ENCODE assay signal across 24 cellular contexts in the genomic region with DNA sequence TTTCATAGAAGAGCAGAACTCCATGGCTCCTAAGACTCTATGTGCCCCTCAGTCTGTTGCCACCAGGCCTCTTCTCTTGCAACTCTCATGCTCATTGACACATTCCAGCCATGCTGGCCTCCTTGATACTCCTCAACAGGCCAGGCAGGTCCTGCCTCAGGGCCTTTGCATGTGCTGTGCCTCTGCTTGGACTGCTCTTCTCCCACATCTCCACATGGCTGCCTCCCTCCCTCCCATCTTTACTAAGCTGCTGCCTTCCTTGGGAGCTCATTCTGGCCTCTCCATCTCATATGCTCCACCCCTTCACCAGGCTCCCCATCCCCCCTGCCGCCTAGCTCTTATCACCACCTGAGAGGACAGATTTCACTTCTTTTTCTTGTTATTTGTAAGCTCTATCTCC.
"Had no signal": no experiment of that assay in that cellular context is flagged by ENCODE, and none has a peak within 500 bp of the region (broad histone marks: within the 10 kb centered on the region; RNA-seq: fewer than 3 reads in every experiment).

No MANE protein-coding gene starts in this region.

- H3K9me3 Mint-ChIP-seq: activated naive CD4-positive, alpha-beta T cell treated with anti-CD3 and anti-CD28 coated beads, Interleukin-2, amount 50 U/mL, for 72 hours; activated T-helper 2 cell treated with anti-CD3 and anti-CD28 coated beads, Interferon-gamma antibody, Interleukin-2, Interleukin-4, amounts not matched to agents 10 μg/mL and 5 μg/mL and 100 μg/mL, durations not matched to agents 14 hours and 24 hours and 36 hours; naive thymus-derived CD4-positive, alpha-beta T cell; T-helper 2 cell treated with Interferon-gamma antibody and Interleukin-4, amounts not matched to agents 5 μg/mL and 100 μg/mL, for 36 hours had no signal

- H3K36me3 ChIP-seq: breast epithelium, spleen, tibial nerve had no signal

- H3K4me2 ChIP-seq: hepatocyte had no signal

- H3K9me3 ChIP-seq: breast epithelium, spleen, tibial nerve had no signal

- H3K27ac ChIP-seq: breast epithelium, hepatocyte, spleen, tibial nerve, VCaP had no signal

- DNase-seq: activated CD4-positive, alpha-beta T cell treated with anti-CD3 and anti-CD28 coated beads for 4 hours; activated CD4-positive, alpha-beta T cell treated with anti-CD3 and anti-CD28 coated beads, Interleukin-2, amount 50 U/mL, for 4 hours; activated T-cell treated with anti-CD3 and anti-CD28 coated beads, Interleukin-2, amount 50 U/mL, for 48 hours; central memory CD4-positive, alpha-beta T cell; dermis blood vessel endothelial cell; effector CD8-positive, alpha-beta T cell; left cardiac atrium; midbrain; naive thymus-derived CD4-positive, alpha-beta T cell; posterior cingulate gyrus; right cardiac atrium; spleen; stimulated activated naive CD4-positive, alpha-beta T cell; T-helper 1 cell had no signal

- FAIRE-seq: frontal cortex, keratinocyte, urothelium cell line had no signal

- H3K4me3 ChIP-seq: breast epithelium, hepatocyte, spleen, tibial nerve had no signal

- H3K27ac Mint-ChIP-seq: activated T-helper 2 cell treated with anti-CD3 and anti-CD28 coated beads, Interferon-gamma antibody, Interleukin-2, Interleukin-4, amounts not matched to agents 10 μg/mL and 5 μg/mL and 100 μg/mL, durations not matched to agents 14 hours and 24 hours and 36 hours; naive thymus-derived CD4-positive, alpha-beta T cell; T-helper 2 cell treated with Interferon-gamma antibody and Interleukin-4, amounts not matched to agents 5 μg/mL and 100 μg/mL, for 36 hours had no signal

- H2AFZ ChIP-seq: hepatocyte had no signal

- H3K4me3 Mint-ChIP-seq: naive thymus-derived CD4-positive, alpha-beta T cell; T-helper 2 cell treated with Interferon-gamma antibody and Interleukin-4, amounts not matched to agents 5 μg/mL and 100 μg/mL, for 36 hours had no signal

- H3K4me1 ChIP-seq: breast epithelium had no signal

- H3K27me3 ChIP-seq: tibial nerve had no signal

- H3K36me3 Mint-ChIP-seq: activated naive CD4-positive, alpha-beta T cell treated with anti-CD3 and anti-CD28 coated beads, Interleukin-2, amount 50 U/mL, for 72 hours; naive thymus-derived CD4-positive, alpha-beta T cell had no signal

- H3K79me2 ChIP-seq: hepatocyte had no signal
